In the genomic region with DNA sequence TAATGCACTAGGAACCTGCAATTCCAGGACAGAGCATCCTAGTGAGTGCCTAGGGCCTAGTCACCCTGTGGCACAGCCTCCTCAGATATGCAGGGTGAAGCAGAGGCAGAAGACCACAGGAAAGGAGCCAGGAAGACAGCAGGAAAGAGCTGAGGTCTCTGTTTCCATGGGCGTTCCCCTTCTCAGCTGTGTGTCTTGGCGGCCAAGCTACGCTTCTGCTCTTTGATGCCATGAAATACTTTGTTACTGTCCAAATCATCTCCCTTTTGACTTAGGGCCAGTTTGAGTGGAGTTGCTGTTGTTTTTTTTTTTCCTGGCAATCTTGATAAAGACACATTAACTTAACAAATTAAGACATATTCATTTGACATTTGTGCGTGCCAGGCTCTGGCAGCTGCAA, we compare ENCODE assay signal across 20 cellular contexts.
"Had no signal": no experiment of that assay in that cellular context is flagged by ENCODE, and none has a peak within 500 bp of the region (broad histone marks: within the 10 kb centered on the region; RNA-seq: fewer than 3 reads in every experiment).

No MANE protein-coding gene starts in this region.

- H3K36me3 ChIP-seq: lower lobe of right lung, SJSA1, upper lobe of left lung had no signal

- H3K27ac ChIP-seq: SJSA1 had no signal

- H3K4me1 ChIP-seq: lower lobe of right lung, SJSA1 had no signal

- ATAC-seq: activated T-cell treated with anti-CD3 and anti-CD28 coated beads, Interleukin-2, amount 50 U/mL, for 4 hours; natural killer cell; stimulated activated effector memory CD8-positive, alpha-beta T cell treated with anti-CD3 and anti-CD28 coated beads, Interleukin-12 subunit alpha, Interleukin-12 subunit beta, amount 100 ng/mL, for 72 hours; stimulated activated naive CD8-positive, alpha-beta T cell treated with anti-CD3 and anti-CD28 coated beads, Interleukin-15, amount 100 ng/mL, for 72 hours had no signal

- DNase-seq: activated CD8-positive, alpha-beta memory T cell treated with anti-CD3 and anti-CD28 coated beads, Interleukin-2, amount 50 U/mL, for 4 hours; activated naive CD4-positive, alpha-beta T cell treated with Interleukin-2 at 50 U/mL for 16 hours; activated naive CD8-positive, alpha-beta T cell treated with anti-CD3 and anti-CD28 coated beads for 36 hours; activated T-cell treated with anti-CD3 and anti-CD28 coated beads, Interleukin-2, amount 50 U/mL, for 4 hours; caudate nucleus; dermis blood vessel endothelial cell; effector CD8-positive, alpha-beta T cell; erythroblast; kidney; lower lobe of right lung; natural killer cell; retina; stimulated activated CD4-positive, alpha-beta T cell treated with anti-CD3 and anti-CD28 coated beads, Interleukin-12 subunit alpha, Interleukin-12 subunit beta, amount 100 ng/mL, for 4 hours; stimulated activated CD4-positive, alpha-beta T cell treated with anti-CD3 and anti-CD28 coated beads, Interleukin-1b, Interleukin-23, amount 100 ng/mL, for 48 hours; stimulated activated naive CD8-positive, alpha-beta T cell treated with anti-CD3 and anti-CD28 coated beads, Interleukin-15, amount 100 ng/mL, for 72 hours; T-helper 1 cell; T-helper 9 cell; upper lobe of left lung had no signal

- H3K27me3 ChIP-seq: SJSA1, upper lobe of left lung had no signal

- FAIRE-seq: kidney had no signal

- H3K4me3 ChIP-seq: lower lobe of right lung, SJSA1, upper lobe of left lung had no signal

- H3K9me3 ChIP-seq: lower lobe of right lung, SJSA1, upper lobe of left lung had no signal
